ENCODE assay signal across 16 cellular contexts in genomic region chr1:197388801-197389200, GRCh38.
"Had no signal": no experiment of that assay in that cellular context is flagged by ENCODE, and none has a peak within 500 bp of the region (broad histone marks: within the 10 kb centered on the region; RNA-seq: fewer than 3 reads in every experiment).

No MANE protein-coding gene starts in this region.

- ATAC-seq: heart right ventricle; left lobe of liver; naive thymus-derived CD4-positive, alpha-beta T cell had no signal

- DNase-seq: colonic mucosa; dermis blood vessel endothelial cell; esophagus squamous epithelium; heart right ventricle; hypothalamus; islet precursor cell; mammary epithelial cell; naive thymus-derived CD4-positive, alpha-beta T cell; nephron progenitor cell; sigmoid colon; small intestine; stimulated activated CD4-positive, alpha-beta T cell treated with anti-CD3 and anti-CD28 coated beads, Interleukin-12 subunit alpha, Interleukin-12 subunit beta, amount 100 ng/mL, for 4 hours; stimulated activated naive CD4-positive, alpha-beta T cell; trophoblast cell had no signal

- H3K4me3 ChIP-seq: colonic mucosa, esophagus squamous epithelium, heart right ventricle, right atrium auricular region, sigmoid colon had no signal
